12 cellular contexts compared by ENCODE assay signal in the genomic region with DNA sequence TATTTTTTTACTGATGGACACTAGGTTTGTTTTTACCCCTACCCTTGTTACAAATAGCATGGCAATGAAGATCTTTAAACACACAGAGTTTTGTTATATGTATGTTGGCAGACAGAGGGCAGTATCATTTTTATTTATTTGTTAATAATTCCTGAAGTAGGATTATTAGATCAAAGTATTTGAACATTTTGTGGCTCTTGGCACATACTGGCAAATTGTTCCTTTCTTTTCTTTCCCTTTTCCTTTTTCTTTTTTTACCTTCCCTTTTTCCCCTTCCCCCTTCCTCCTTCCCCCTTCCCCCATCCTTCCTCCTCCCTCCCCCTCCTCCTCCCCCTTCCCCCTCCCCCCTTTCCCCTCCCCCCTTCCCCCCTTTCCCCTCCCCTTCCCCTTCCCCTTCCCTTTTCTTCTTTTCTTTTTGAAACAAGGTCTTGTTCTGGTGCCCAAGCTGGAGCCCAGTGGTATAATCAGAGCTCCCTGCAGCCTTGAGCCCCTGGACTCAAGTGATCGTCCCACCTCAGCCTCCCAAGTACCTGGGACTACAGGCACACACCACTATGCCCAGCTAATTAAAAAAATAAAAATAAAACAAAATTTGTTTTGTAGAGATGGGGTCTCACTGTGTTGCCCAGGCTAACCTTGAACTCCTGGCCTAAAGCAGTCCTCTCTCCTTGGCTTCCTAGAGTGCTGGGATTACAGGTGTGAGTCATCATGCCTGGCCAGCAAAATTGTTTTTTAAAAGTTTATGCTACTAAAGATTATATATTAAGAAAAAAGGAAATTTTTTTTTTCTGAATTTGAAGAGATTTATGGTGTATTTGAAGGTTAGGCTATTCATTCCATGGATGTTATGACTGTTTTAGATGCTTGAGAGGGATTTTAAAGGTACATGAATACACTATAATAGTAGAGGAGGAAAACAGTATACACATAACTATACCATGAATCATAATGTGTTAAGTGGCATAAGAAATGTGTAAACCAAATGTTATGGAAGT. TPM values are rescaled to one million over a fixed set of nuclear protein-coding genes. Genes with fewer than 3 reads are reported as not detected.
DNase-seq lines count a peak whose midpoint lies in the region; ATAC-seq and TF ChIP-seq lines count a peak whose summit lies in the region.
"Had no signal": no experiment of that assay in that cellular context is flagged by ENCODE, and none has a peak within 500 bp of the region (broad histone marks: within the 10 kb centered on the region; RNA-seq: fewer than 3 reads in every experiment).

No MANE protein-coding gene starts in this region.

- TF ChIP-seq CTCF in OCI-LY7 (conservative IDR thresholded peaks at IDR 0.05; ENCODE audit: low read length): peak; percentile 37; the same call in 1 of the 2 replicates
- TF ChIP-seq CTCF in endodermal cell (conservative IDR thresholded peaks at IDR 0.05): peak; percentile 30
- no peak for TF ChIP-seq CTCF in tibial artery (IDR thresholded peaks at IDR 0.05)

- CTCF ChIA-PET in OCI-LY7 (lab: Charles Lee; ENCODE audit: unreplicated experiment): no interaction called here

- BruUV-seq in OCI-LY7 (replicated peaks; lab: Mats Ljungman, UMichigan): no TSS peak

- peak; percentile 62 to 77 for ATAC-seq in activated T-cell treated with anti-CD3 and anti-CD28 coated beads, Interleukin-2, amount 50 U/mL, for 4 hours
- ATAC-seq in stimulated activated effector memory CD8-positive, alpha-beta T cell treated with anti-CD3 and anti-CD28 coated beads, Interleukin-12 subunit alpha, Interleukin-12 subunit beta, amount 100 ng/mL, for 72 hours: peak; percentile 90

- H3K4me1 ChIP-seq in OCI-LY7 (ENCODE audit: insufficient read depth, low read length, poor library complexity, severe bottlenecking) (no peaks in the 10 kb centered on the region), endodermal cell (ENCODE audit: control insufficient read depth, insufficient read depth, low read length) (no peaks in the 10 kb centered on the region), tibial artery (peaks cover 0 to 50% (median 3%) of the 10 kb centered on the region in 4 donors)

- H2AFZ ChIP-seq in OCI-LY7 (ENCODE audit: low read length): no peak overlapping the region

- no peaks in the 10 kb centered on the region; the same call in 1 of the 2 replicates for H4K20me1 ChIP-seq in OCI-LY7 (ENCODE audit: insufficient read depth, low read length)

- peaks cover 20% of the 10 kb centered on the region for H3K36me3 Mint-ChIP-seq in activated T-cell treated with anti-CD3 and anti-CD28 coated beads, Interleukin-2, amount 50 U/mL, for 4 hours (ENCODE audit: insufficient read depth)
- peaks cover 34% of the 10 kb centered on the region for H3K36me3 Mint-ChIP-seq in endodermal cell (ENCODE audit: low read depth)
- peaks cover 99% of the 10 kb centered on the region for H3K36me3 Mint-ChIP-seq in stimulated activated effector memory CD8-positive, alpha-beta T cell treated with anti-CD3 and anti-CD28 coated beads, Interleukin-12 subunit alpha, Interleukin-12 subunit beta, amount 100 ng/mL, for 72 hours

- no peaks in the 10 kb centered on the region for H3K27me3 Mint-ChIP-seq in activated T-cell treated with anti-CD3 and anti-CD28 coated beads, Interleukin-2, amount 50 U/mL, for 4 hours (ENCODE audit: low read depth)
- H3K27me3 Mint-ChIP-seq in endodermal cell (ENCODE audit: insufficient read depth): no peaks in the 10 kb centered on the region

- no peaks in the 10 kb centered on the region for H3K9me2 ChIP-seq in OCI-LY7 (ENCODE audit: insufficient read depth, low read length)

- H3K4me1 Mint-ChIP-seq in activated T-cell treated with anti-CD3 and anti-CD28 coated beads, Interleukin-2, amount 50 U/mL, for 4 hours (ENCODE audit: low read depth): peaks cover 40% of the 10 kb centered on the region
- H3K4me1 Mint-ChIP-seq in endodermal cell: no peaks in the 10 kb centered on the region
- peaks cover 38% of the 10 kb centered on the region for H3K4me1 Mint-ChIP-seq in stimulated activated effector memory CD8-positive, alpha-beta T cell treated with anti-CD3 and anti-CD28 coated beads, Interleukin-12 subunit alpha, Interleukin-12 subunit beta, amount 100 ng/mL, for 72 hours

- intact Hi-C loops in OCI-LY7 (cut with micrococcal nuclease; ENCODE audit: unreplicated experiment): no loop called here
- intact Hi-C loops in tibial artery (cut with DNase I; ENCODE audit: low total_unique reads): no loop called here

- H3K9ac ChIP-seq in endodermal cell (ENCODE audit: extremely low read depth, low read length, poor library complexity, severe bottlenecking): no peak overlapping the region

- no peaks in the 10 kb centered on the region for H3K9me3 Mint-ChIP-seq in activated T-cell treated with anti-CD3 and anti-CD28 coated beads, Interleukin-2, amount 50 U/mL, for 4 hours
- no peaks in the 10 kb centered on the region for H3K9me3 Mint-ChIP-seq in endodermal cell
- H3K9me3 Mint-ChIP-seq in stimulated activated effector memory CD8-positive, alpha-beta T cell treated with anti-CD3 and anti-CD28 coated beads, Interleukin-12 subunit alpha, Interleukin-12 subunit beta, amount 100 ng/mL, for 72 hours: no peaks in the 10 kb centered on the region
- H3K9me3 Mint-ChIP-seq: nephron had no signal

- no peak overlapping the region for H3K4me2 ChIP-seq in OCI-LY7 (ENCODE audit: low read length)

- no peak overlapping the region for H3K4me3 Mint-ChIP-seq in activated T-cell treated with anti-CD3 and anti-CD28 coated beads, Interleukin-2, amount 50 U/mL, for 4 hours
- no peak overlapping the region for H3K4me3 Mint-ChIP-seq in endodermal cell
- H3K4me3 Mint-ChIP-seq in stimulated activated effector memory CD8-positive, alpha-beta T cell treated with anti-CD3 and anti-CD28 coated beads, Interleukin-12 subunit alpha, Interleukin-12 subunit beta, amount 100 ng/mL, for 72 hours: no peak overlapping the region
- H3K4me3 Mint-ChIP-seq: nephron had no signal

- no peak overlapping the region for H3K27ac ChIP-seq in OCI-LY7 (ENCODE audit: low read depth, low read length, poor library complexity, severe bottlenecking)
- H3K27ac ChIP-seq in endodermal cell (ENCODE audit: low read depth, low read length): no peak overlapping the region
- H3K27ac ChIP-seq in tibial artery: no peak overlapping the region
- H3K27ac ChIP-seq: VCaP had no signal

- no peak overlapping the region for H3K4me3 ChIP-seq in OCI-LY7 (ENCODE audit: low read depth, low read length, poor library complexity, severe bottlenecking)
- no peak overlapping the region for H3K4me3 ChIP-seq in endodermal cell (ENCODE audit: low read length)
- no peak overlapping the region for H3K4me3 ChIP-seq in tibial artery

- no peak for DNase-seq in activated T-cell treated with anti-CD3 and anti-CD28 coated beads, Interleukin-2, amount 50 U/mL, for 4 hours
- DNase-seq in activated T-cell treated with anti-CD3 and anti-CD28 coated beads, Interleukin-2, amount 50 U/mL, for 1 hour: no peak
- DNase-seq in OCI-LY7 (ENCODE audit: low spot score): no peak
- no peak for DNase-seq in endodermal cell
- DNase-seq in stimulated activated effector memory CD8-positive, alpha-beta T cell treated with anti-CD3 and anti-CD28 coated beads, Interleukin-12 subunit alpha, Interleukin-12 subunit beta, amount 100 ng/mL, for 72 hours (ENCODE audit: low spot score in 2 of 2): no peak
- DNase-seq in cortex of kidney (lab: John Stamatoyannopoulos, UW): no peak
- DNase-seq in tibial artery: no peak
- DNase-seq in NOMO-1 (lab: John Stamatoyannopoulos, UW; ENCODE audit: unreplicated experiment in 2 of 2): no peak
- DNase-seq: activated effector memory CD4-positive, alpha-beta T cell treated with Interleukin-2 at 50 U/mL for 16 hours; NCI-H2081 had no signal

- WGBS in endodermal cell (ENCODE audit: insufficient coverage in 1 of 2, insufficient read length in 1 of 2), 2 experiments: 100% methylated on average over 1 of the region's 1 CpG; no CpG with 5 or more reads in 1 of the 2 experiments

- POLR2A ChIA-PET in OCI-LY7 (lab: Charles Lee): interaction anchor here (0.6 to 1.7 kb wide), 2 partner anchors 31 to 545 kb away, joined by 3 to 6 read pairs; no protein-coding TSS in a partner anchor

- H3K27me3 ChIP-seq in endodermal cell (ENCODE audit: control insufficient read depth, insufficient read depth, low read length, poor library complexity, severe bottlenecking) (no peaks in the 10 kb centered on the region), tibial artery (no peaks in the 10 kb centered on the region)

- no peak overlapping the region for H3K27ac Mint-ChIP-seq in endodermal cell
- H3K27ac Mint-ChIP-seq in stimulated activated effector memory CD8-positive, alpha-beta T cell treated with anti-CD3 and anti-CD28 coated beads, Interleukin-12 subunit alpha, Interleukin-12 subunit beta, amount 100 ng/mL, for 72 hours: no peak overlapping the region
- H3K27ac Mint-ChIP-seq: nephron had no signal

- H3K36me3 ChIP-seq in OCI-LY7 (ENCODE audit: insufficient read depth, low read length): peaks cover 90% of the 10 kb centered on the region
- peaks cover 55% of the 10 kb centered on the region for H3K36me3 ChIP-seq in endodermal cell (ENCODE audit: control insufficient read depth, insufficient read depth, low read length)
- H3K36me3 ChIP-seq in tibial artery: peaks cover 0 to 11% (median 0%) of the 10 kb centered on the region in 3 donors

- no peaks in the 10 kb centered on the region for H3K9me3 ChIP-seq in OCI-LY7 (ENCODE audit: low read length)
- H3K9me3 ChIP-seq in endodermal cell (ENCODE audit: control insufficient read depth, low read length): peaks cover 8% of the 10 kb centered on the region
- no peaks in the 10 kb centered on the region for H3K9me3 ChIP-seq in tibial artery

- peaks cover 91% of the 10 kb centered on the region for H3K79me2 ChIP-seq in OCI-LY7 (ENCODE audit: insufficient read depth, low read depth, low read length)

RNA-seq across cellular contexts. Expression of a gene that starts 39.3 kb away (rescaled TPM):
- 100 to 1,000 TPM; 174 to 192 (median 180) TPM for total RNA-seq in activated T-cell treated with anti-CD3 and anti-CD28 coated beads, Interleukin-2, amount 50 U/mL, for 4 hours
- total RNA-seq in OCI-LY7 (2014; rRNA removed; shearing (Covaris generic)): 175 and 287 TPM in 2 replicates
- 270 and 271 TPM in 2 replicates for total RNA-seq in OCI-LY7 (2022)
- 100 to 1,000 TPM; 206 to 216 TPM for total RNA-seq in endodermal cell
- 323 TPM for polyA plus RNA-seq in endodermal cell (2013, experiment 1 of 2)
- 327 TPM for polyA plus RNA-seq in endodermal cell (2013, experiment 2 of 2)

Comparison
In these comparisons a context has a peak if more than half of its experiments do, and no peak if none do; other contexts are left out.
1. CTCF ChIP-seq: peak in OCI-LY7 (single experiment) and endodermal cell (single experiment); none in tibial artery (0 of 2).